1 cellular context compared by ENCODE assay signal in genomic region chr17:8186787-8187516, GRCh38.
TF ChIP-seq lines count a peak whose summit lies in the region.

No MANE protein-coding gene starts in this region.

TF ChIP-seq in HepG2, 621 proteins besides CTCF, POLR2A, EP300 and RAD21 (continues in another document):
- TF ChIP-seq THYN1 (CRISPR knock-in tag; IDR thresholded peaks at IDR 0.05; ENCODE audit: borderline replicate concordance, low read depth) (no peak), ZFAT (CRISPR knock-in tag; conservative IDR thresholded peaks at IDR 0.05) (no peak), ZKSCAN1 (IDR thresholded peaks at IDR 0.05; ENCODE audit: low read length) (no peak; the same call in 1 of the 2 replicates), NFKB2 (CRISPR knock-in tag; IDR thresholded peaks at IDR 0.05; ENCODE audit: borderline replicate concordance) (0 out of 2 replicates have a peak, but pooled peaks have one; percentile 66), ARID3A (IDR thresholded peaks at IDR 0.05; ENCODE audit: low read depth, low read length) (no peak), REXO4 (CRISPR knock-in tag; IDR thresholded peaks at IDR 0.05; ENCODE audit: borderline replicate concordance) (no peak), RARG (CRISPR knock-in tag; IDR thresholded peaks at IDR 0.05; ENCODE audit: low read depth) (0 out of 2 replicates have a peak, but pooled peaks have one; percentile 20), ZHX1 (CRISPR knock-in tag; IDR thresholded peaks at IDR 0.05; ENCODE audit: low read depth) (peak; percentile 74; the same call in 1 of the 2 replicates), CSRNP1 (CRISPR knock-in tag; IDR thresholded peaks at IDR 0.05) (no peak), ZNF33B (CRISPR knock-in tag; IDR thresholded peaks at IDR 0.05) (no peak), ZNF282 (IDR thresholded peaks at IDR 0.05; ENCODE audit: partially characterized antibody) (no peak), ATF7 (IDR thresholded peaks at IDR 0.05) (no peak), ATF7 (CRISPR knock-in tag; IDR thresholded peaks at IDR 0.05) (no peak), FOXO4 (CRISPR knock-in tag; conservative IDR thresholded peaks at IDR 0.05) (0 out of 2 replicates have a peak, but pooled peaks have one; percentile 19), NR2C2 (CRISPR knock-in tag; IDR thresholded peaks at IDR 0.05; ENCODE audit: borderline replicate concordance) (no peak), ZNF737 (CRISPR knock-in tag; IDR thresholded peaks at IDR 0.05; ENCODE audit: borderline replicate concordance) (no peak), ZNF143 (CRISPR knock-in tag; IDR thresholded peaks at IDR 0.05) (peak; percentile 57; the same call in 1 of the 2 replicates), ZNF180 (CRISPR knock-in tag; IDR thresholded peaks at IDR 0.05; ENCODE audit: borderline replicate concordance, low read depth) (no peak; the same call in 1 of the 2 replicates), USF2 (IDR thresholded peaks at IDR 0.05; ENCODE audit: low read depth, low read length) (no peak), USF2 (CRISPR knock-in tag; IDR thresholded peaks at IDR 0.05; ENCODE audit: borderline replicate concordance) (no peak), SKIL (CRISPR knock-in tag; IDR thresholded peaks at IDR 0.05; ENCODE audit: borderline replicate concordance) (no peak), DMTF1 (CRISPR knock-in tag; IDR thresholded peaks at IDR 0.05) (no peak), HNRNPL (IDR thresholded peaks at IDR 0.05; ENCODE audit: low read depth, low read length) (no peak), ZNF124 (CRISPR knock-in tag; IDR thresholded peaks at IDR 0.05) (no peak), SMARCC2 (IDR thresholded peaks at IDR 0.05) (no peak), ZNF639 (CRISPR knock-in tag; conservative IDR thresholded peaks at IDR 0.05) (0 out of 2 replicates have a peak, but pooled peaks have one; percentile 4), MLXIP (CRISPR knock-in tag; IDR thresholded peaks at IDR 0.05; ENCODE audit: borderline replicate concordance) (no peak), ATF7-NPFF (CRISPR knock-in tag; IDR thresholded peaks at IDR 0.05; ENCODE audit: low read depth) (peak; percentile 59; the same call in 1 of the 2 replicates), KLF6 (CRISPR knock-in tag; IDR thresholded peaks at IDR 0.05) (peak; percentile 4; the same call in 1 of the 2 replicates), MLX (CRISPR knock-in tag; IDR thresholded peaks at IDR 0.05) (peak; percentile 32; the same call in 1 of the 2 replicates), ZFP41 (CRISPR knock-in tag; IDR thresholded peaks at IDR 0.05; ENCODE audit: borderline replicate concordance) (no peak), ZNF562 (CRISPR knock-in tag; IDR thresholded peaks at IDR 0.05; ENCODE audit: borderline replicate concordance) (no peak), ZNF563 (CRISPR knock-in tag; IDR thresholded peaks at IDR 0.05) (no peak), HHEX (CRISPR knock-in tag; IDR thresholded peaks at IDR 0.05) (no peak), IRX3 (CRISPR knock-in tag; IDR thresholded peaks at IDR 0.05; ENCODE audit: borderline replicate concordance, low read depth) (no peak), HNF4A (CRISPR knock-in tag; IDR thresholded peaks at IDR 0.05) (0 out of 2 replicates have a peak, but pooled peaks have one; percentile 16), SRSF4 (IDR thresholded peaks at IDR 0.05; ENCODE audit: low read depth, low read length, poor library complexity, severe bottlenecking) (no peak), ELK4 (CRISPR knock-in tag; IDR thresholded peaks at IDR 0.05; ENCODE audit: borderline replicate concordance) (no peak)
